16 cellular contexts compared by ENCODE assay signal in genomic region chr7:44292876-44293560, GRCh38. TPM values are rescaled to one million over a fixed set of nuclear protein-coding genes. Genes with fewer than 3 reads are reported as not detected.
DNase-seq lines count a peak whose midpoint lies in the region; ATAC-seq, FAIRE-seq and TF ChIP-seq lines count a peak whose summit lies in the region.
"Had no signal": no experiment of that assay in that cellular context is flagged by ENCODE, and none has a peak within 500 bp of the region (broad histone marks: within the 10 kb centered on the region; RNA-seq: fewer than 3 reads in every experiment).

No MANE protein-coding gene starts in this region.

- peaks cover 13 to 14% of the 10 kb centered on the region in 2 experiments for H3K4me1 ChIP-seq in K562 (replicated peaks in 1 of 2; ENCODE audit: control insufficient read depth in 2 of 2, insufficient read depth in 2 of 2, low read length in 2 of 2)
- peaks cover 4 to 15% of the 10 kb centered on the region in 2 donors for H3K4me1 ChIP-seq in lung (ENCODE audit: control insufficient read depth in 2 of 2, insufficient read depth in 2 of 2, low read length in 2 of 2)
- no peaks in the 10 kb centered on the region for H3K4me1 ChIP-seq in tibial artery

- H4K20me1 ChIP-seq in K562 (replicated peaks; ENCODE audit: control insufficient read depth, insufficient read depth, low read length), result peaks cover 11% of the 10 kb centered on the region; the same call in 1 of the 2 replicates

- H3K9me1 ChIP-seq in K562 (ENCODE audit: control insufficient read depth, insufficient read depth, low read length), result no peaks in the 10 kb centered on the region

- TF ChIP-seq EP300 in K562 (IDR thresholded peaks at IDR 0.05; ENCODE audit: low read length), result no peak

- TF ChIP-seq CTCF in K562 (IDR thresholded peaks at IDR 0.05 in 2 of 3, conservative IDR thresholded peaks at IDR 0.05 in 1 of 3; ENCODE audit: insufficient read depth in 2 of 3, low read depth in 1 of 3, low read length in 3 of 3) (no peak), lung (IDR thresholded peaks at IDR 0.05; ENCODE audit: control extremely low read depth, extremely low read depth) (no peak), tibial artery (IDR thresholded peaks at IDR 0.05) (no peak)

- no peaks in the 10 kb centered on the region for H3K36me3 ChIP-seq in K562 (ENCODE audit: control insufficient read depth, insufficient read depth, low read length)
- H3K36me3 ChIP-seq in lung (ENCODE audit: control insufficient read depth in 2 of 2, insufficient read depth in 2 of 2, low read length in 2 of 2), result no peaks in the 10 kb centered on the region
- H3K36me3 ChIP-seq in tibial artery, result no peaks in the 10 kb centered on the region

- H3K36me3 Mint-ChIP-seq in activated CD4-positive, alpha-beta T cell treated with anti-CD3 and anti-CD28 coated beads, Interleukin-2, amount 10 ng/mL, durations not matched to agents 24 days and 14 days (ENCODE audit: low read depth), result no peaks in the 10 kb centered on the region
- H3K36me3 Mint-ChIP-seq: T-cell had no signal

- H3K4me2 ChIP-seq in K562 (ENCODE audit: insufficient read depth, low read length), result no peak overlapping the region

- no peak overlapping the region for H3K27ac Mint-ChIP-seq in activated CD4-positive, alpha-beta T cell treated with anti-CD3 and anti-CD28 coated beads, Interleukin-2, amount 10 ng/mL, durations not matched to agents 24 days and 14 days
- H3K27ac Mint-ChIP-seq: dendritic cell treated with granulocyte-macrophage colony-stimulating factor and Interleukin-4, amounts not matched to agents 40 ng/mL and 50 ng/mL, for 4 days had no signal

- in situ Hi-C loops in K562 (cut with MboI), result no loop called here

- no peak overlapping the region for H3K4me3 Mint-ChIP-seq in activated CD4-positive, alpha-beta T cell treated with anti-CD3 and anti-CD28 coated beads, Interleukin-2, amount 10 ng/mL, durations not matched to agents 24 days and 14 days
- H3K4me3 Mint-ChIP-seq: dendritic cell treated with granulocyte-macrophage colony-stimulating factor and Interleukin-4, amounts not matched to agents 40 ng/mL and 50 ng/mL, for 4 days; T-cell had no signal

- no peaks in the 10 kb centered on the region for H3K9me3 ChIP-seq in K562 (replicated peaks; ENCODE audit: control insufficient read depth, insufficient read depth, low read depth, low read length)
- H3K9me3 ChIP-seq in lung (ENCODE audit: control insufficient read depth in 2 of 2, insufficient read depth in 1 of 2, low read length in 1 of 2), result no peaks in the 10 kb centered on the region
- H3K9me3 ChIP-seq in tibial artery, result no peaks in the 10 kb centered on the region

- no peaks in the 10 kb centered on the region for H3K9me3 Mint-ChIP-seq in activated CD4-positive, alpha-beta T cell treated with anti-CD3 and anti-CD28 coated beads, Interleukin-2, amount 10 ng/mL, durations not matched to agents 24 days and 14 days
- H3K9me3 Mint-ChIP-seq: dendritic cell treated with granulocyte-macrophage colony-stimulating factor and Interleukin-4, amounts not matched to agents 40 ng/mL and 50 ng/mL, for 4 days had no signal

- H2AFZ ChIP-seq in K562 (ENCODE audit: low read depth, low read length), result no peak overlapping the region

- DNase-seq in cardiac septum (ENCODE audit: low spot score), result peak; percentile 71
- no peak for DNase-seq in Right ventricle myocardium inferior (ENCODE audit: missing footprints)
- DNase-seq in K562 (ENCODE audit: extremely low read depth in 1 of 4, low spot score in 3 of 4), result no peak
- DNase-seq in lung (ENCODE audit: low spot score), result peak; percentile 21
- peak; percentile 3 to 48 for DNase-seq in tibial artery
- no peak for DNase-seq in activated CD4-positive, alpha-beta T cell treated with anti-CD3 and anti-CD28 coated beads, Interleukin-2, amount 10 ng/mL, durations not matched to agents 24 days and 14 days
- no peak for DNase-seq in T1000 (lab: John Stamatoyannopoulos, UW)
- DNase-seq: IMR-90, kidney glomerular epithelial cell, NCI-H2029, NCI-H774, RPMI8226 had no signal

- peak; percentile 29 for FAIRE-seq in K562 (lab: Jason Lieb, UNC)

- no peak overlapping the region for H3K9ac ChIP-seq in K562 (ENCODE audit: insufficient read depth in 1 of 2, low read depth in 2 of 2, low read length in 2 of 2)

- H3K4me3 ChIP-seq in K562 (no peak overlapping the region), lung (no peak overlapping the region), tibial artery (no peak overlapping the region)

- peaks cover 50% of the 10 kb centered on the region for H3K27me3 Mint-ChIP-seq in activated CD4-positive, alpha-beta T cell treated with anti-CD3 and anti-CD28 coated beads, Interleukin-2, amount 10 ng/mL, durations not matched to agents 24 days and 14 days

- BruUV-seq in K562 (replicated peaks; lab: Mats Ljungman, UMichigan), result no TSS peak

- TF ChIP-seq RAD21 in K562 (CRISPR knock-in tag; conservative IDR thresholded peaks at IDR 0.05 in 1 of 2, IDR thresholded peaks at IDR 0.05 in 1 of 2), result no peak

- POLR2A ChIA-PET in K562 (lab: Yijun Ruan, JAX), result interaction anchor here (0.5 kb wide), 1 partner anchor 57 kb away, joined by 5 read pairs; no protein-coding TSS in a partner anchor

- no peaks in the 10 kb centered on the region for H3K4me1 Mint-ChIP-seq in activated CD4-positive, alpha-beta T cell treated with anti-CD3 and anti-CD28 coated beads, Interleukin-2, amount 10 ng/mL, durations not matched to agents 24 days and 14 days
- H3K4me1 Mint-ChIP-seq: T-cell had no signal

- H3K79me2 ChIP-seq in K562 (ENCODE audit: control insufficient read depth, insufficient read depth, low read length), result no peaks in the 10 kb centered on the region

- no peak for ATAC-seq in Right ventricle myocardium inferior
- no peak for ATAC-seq in K562
- no peak for ATAC-seq in lung (ENCODE audit: insufficient read depth, low FRiP score)
- ATAC-seq in HG03354 (IDR thresholded peaks at IDR 0.05; ENCODE audit: poor library complexity, severe bottlenecking, unreplicated experiment), result no peak
- ATAC-seq: esophagus mucosa, T-cell had no signal

- no peak overlapping the region for H3K27ac ChIP-seq in K562 (ENCODE audit: extremely low read depth, low read depth, low read length)
- peak overlapping the region in 1 of 2 donors; percentile 90 for H3K27ac ChIP-seq in lung (ENCODE audit: low read depth in 1 of 2, low read length in 1 of 2)
- no peak overlapping the region for H3K27ac ChIP-seq in tibial artery

- CTCF ChIA-PET in K562 (lab: Yijun Ruan, JAX; ENCODE audit: low intra/inter-chr PET ratio), result no interaction called here

- TF ChIP-seq POLR2A in K562 (conservative IDR thresholded peaks at IDR 0.05), result no peak

- intact Hi-C loops in cardiac septum (cut with DNase I) (loop anchor here (5.0 kb wide), 1 partner anchor 36 kb away; no protein-coding TSS in a partner anchor), Right ventricle myocardium inferior (cut with DNase I) (loop anchor here (5.0 to 10.0 kb wide), 2 partner anchors 36 to 158 kb away; no protein-coding TSS in a partner anchor), K562 (cut with micrococcal nuclease) (no loop called here), tibial artery (cut with DNase I; ENCODE audit: low total_unique reads) (no loop called here)
- intact Hi-C loops in activated CD4-positive, alpha-beta T cell treated with anti-CD3 and anti-CD28 coated beads, Interleukin-2, amount 10 ng/mL, durations not matched to agents 24 days and 14 days (cut with micrococcal nuclease), result loop anchor here (5.0 to 10.0 kb wide), 2 partner anchors 51 to 338 kb away; no protein-coding TSS in a partner anchor

- H3K27me3 ChIP-seq in K562 (ENCODE audit: control insufficient read depth in 2 of 2, insufficient read depth in 2 of 2, low read length in 2 of 2) (peaks cover 45 to 70% of the 10 kb centered on the region in 2 experiments), lung (ENCODE audit: control insufficient read depth, insufficient read depth) (no peaks in the 10 kb centered on the region), tibial artery (peaks cover 0 to 24% of the 10 kb centered on the region in 2 donors)

- WGBS in K562 (ENCODE audit: insufficient coverage, low coverage, missing lambda C conversion rate), result 2% methylated on average over 13 of the region's 13 CpGs
- WGBS in lung, 2 donors, result 72 to 83% methylated on average over 13 of the region's 13 CpGs

TF ChIP-seq in K562, 482 proteins besides CTCF, POLR2A, EP300 and RAD21:
- TF ChIP-seq SMC3 (conservative IDR thresholded peaks at IDR 0.05; ENCODE audit: insufficient read depth, low read depth, low read length), result no peak
- no peak for TF ChIP-seq JUNB (CRISPR knock-in tag; conservative IDR thresholded peaks at IDR 0.05)
- TF ChIP-seq SMAD2 (IDR thresholded peaks at IDR 0.05; ENCODE audit: low read depth, low read length), result no peak
- no peak for TF ChIP-seq USF1 (CRISPR knock-in tag; IDR thresholded peaks at IDR 0.05)

RNA-seq across cellular contexts. Expression of gene CAMK2B, which starts 32.4 kb away (rescaled TPM):
- 149 TPM for total RNA-seq in cardiac septum
- 95.4 TPM for total RNA-seq in Right ventricle myocardium inferior
- 0.23 TPM in 1 of 2 replicates, not detected in the other for total RNA-seq in K562 (2011; cell fraction: chromatin; rRNA removed; ENCODE audit: low replicate concordance)
- total RNA-seq in K562 (2011; cell fraction: nucleolus; rRNA removed), result 0.26 and 0.50 TPM in 2 replicates
- not detected in 2 replicates for total RNA-seq in K562 (2011; cell fraction: nucleoplasm; rRNA removed)
- total RNA-seq in K562 (2014; rRNA removed), result 0.09 and 0.16 TPM in 2 replicates
- total RNA-seq in K562 (2014; rRNA removed; fragmentation: Illumina TruSeq; extraction: Trizol), result not detected in 2 replicates
- total RNA-seq in K562 (2015; rRNA removed; fragmentation: Illumina TruSeq; extraction: Trizol), result 0.04 TPM in 2 replicates
- 0.29 TPM in 1 of 2 replicates, not detected in the other for total RNA-seq in K562 (2021)
- 0.04 and 0.12 TPM in 2 replicates for polyA plus RNA-seq in K562 (2011; rRNA removed)
- polyA plus RNA-seq in K562 (2011; cell fraction: cytosol; rRNA removed), result 0.04 and 0.13 TPM in 2 replicates
- polyA plus RNA-seq in K562 (2011; cell fraction: nucleus; rRNA removed), result 0.10 and 0.18 TPM in 2 replicates
- polyA plus RNA-seq in K562 (2012), result 0.09 and 0.18 TPM in 2 replicates
- 0.07 and 0.10 TPM in 2 replicates for polyA plus RNA-seq in K562 (2014; fragmentation: Illumina TruSeq; extraction: Trizol)
- polyA plus RNA-seq in K562 (2014; fragmentation: Nextera tagmentation; extraction: Ambion mirVana), result not detected
- polyA plus RNA-seq in K562 (2014; rRNA removed), result 0.05 and 0.08 TPM in 2 replicates
- not detected in 2 replicates for polyA minus RNA-seq in K562 (2011; rRNA and poly(A)+ RNA removed)
- not detected in 2 replicates for polyA minus RNA-seq in K562 (2011; cell fraction: cytosol; rRNA and poly(A)+ RNA removed)
- not detected in 2 replicates for polyA minus RNA-seq in K562 (2011; cell fraction: nucleus; rRNA and poly(A)+ RNA removed)
- under 1 TPM; 0.40 to 0.80 TPM for total RNA-seq in lung
- under 1 TPM; 0.12 to 0.25 TPM for polyA plus RNA-seq in lung
- 1.3 and 1.6 TPM in 2 replicates for total RNA-seq in activated CD4-positive, alpha-beta T cell treated with anti-CD3 and anti-CD28 coated beads, Interleukin-2, amount 10 ng/mL, durations not matched to agents 24 days and 14 days

Comparison
In these comparisons a context has a peak if more than half of its experiments do, and no peak if none do; other contexts are left out.
1. DNase-seq: peak in cardiac septum (single experiment), lung (single experiment) and tibial artery (2 of 2); none in Right ventricle myocardium inferior (single experiment), K562 (0 of 4), activated CD4-positive, alpha-beta T cell treated with anti-CD3 and anti-CD28 coated beads, Interleukin-2, amount 10 ng/mL, durations not matched to agents 24 days and 14 days (single experiment) and T1000 (single experiment).
2. RNA of gene CAMK2B, which starts 32.4 kb away (total RNA-seq): 149 TPM in cardiac septum (single experiment) and 95.4 TPM in Right ventricle myocardium inferior (single experiment); 1.3 to 1.6 TPM in activated CD4-positive, alpha-beta T cell treated with anti-CD3 and anti-CD28 coated beads, Interleukin-2, amount 10 ng/mL, durations not matched to agents 24 days and 14 days, 0.40 to 0.80 TPM in lung and 0.04 to 0.50 TPM in K562; every median in the first group is over 10 times any median in the second.
3. intact Hi-C loops: an anchor here in cardiac septum (5.0 kb wide), Right ventricle myocardium inferior (5.0 to 10.0 kb wide) and activated CD4-positive, alpha-beta T cell treated with anti-CD3 and anti-CD28 coated beads, Interleukin-2, amount 10 ng/mL, durations not matched to agents 24 days and 14 days (5.0 to 10.0 kb wide); none called in K562 and tibial artery.